In the genomic region with DNA sequence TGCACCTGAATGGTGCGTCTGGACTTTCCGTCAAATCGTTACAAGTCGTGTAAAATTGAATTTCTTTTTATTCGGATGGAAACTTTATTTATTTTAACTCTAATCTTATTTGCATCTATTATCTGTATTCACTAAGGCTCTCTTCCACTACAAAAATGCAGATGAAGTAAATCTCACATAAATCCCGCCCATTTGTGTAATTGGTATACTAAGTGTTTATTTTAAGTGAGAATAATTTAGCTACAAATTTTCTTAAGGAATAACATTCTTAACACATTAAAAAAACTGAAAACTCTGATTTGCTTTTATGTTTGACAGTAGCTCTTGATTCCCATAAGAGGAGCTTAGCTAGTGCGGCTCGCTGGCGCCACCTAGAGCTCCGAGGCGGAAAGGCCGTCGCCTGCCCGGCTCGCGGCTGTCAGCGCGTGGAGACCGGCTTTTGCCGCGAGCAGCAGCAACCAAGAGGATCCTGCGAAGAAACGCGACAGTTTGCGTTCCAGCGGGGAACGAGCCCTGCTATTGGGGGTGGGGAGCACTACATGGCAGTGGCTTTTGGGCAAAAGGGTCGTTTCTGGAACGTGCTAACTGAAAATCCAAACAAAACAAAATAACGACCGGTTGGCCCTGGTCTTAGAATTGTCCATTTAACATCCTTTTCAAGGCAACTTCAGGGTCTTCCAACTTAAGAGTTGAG, we compare ENCODE assay signal across 1 cellular context.
TF ChIP-seq lines count a peak whose summit lies in the region.

No MANE protein-coding gene starts in this region.

TF ChIP-seq in HepG2, 621 proteins besides CTCF, POLR2A, EP300 and RAD21 (continued from another document and continues in another):
- TF ChIP-seq ZNF451 (CRISPR knock-in tag; IDR thresholded peaks at IDR 0.05) (no peak), FOXC1 (CRISPR knock-in tag; IDR thresholded peaks at IDR 0.05; ENCODE audit: borderline replicate concordance) (peak; percentile 61; the same call in 1 of the 2 replicates), NR3C1 (CRISPR knock-in tag; IDR thresholded peaks at IDR 0.05) (no peak), IRX3 (CRISPR knock-in tag; IDR thresholded peaks at IDR 0.05; ENCODE audit: borderline replicate concordance, low read depth) (no peak), SMAD9 (CRISPR knock-in tag; IDR thresholded peaks at IDR 0.05) (no peak), RORA (CRISPR knock-in tag; IDR thresholded peaks at IDR 0.05) (no peak), ZNF614 (CRISPR knock-in tag; IDR thresholded peaks at IDR 0.05; ENCODE audit: borderline replicate concordance) (peak; percentile 73; the same call in 1 of the 2 replicates), ZNF160 (CRISPR knock-in tag; IDR thresholded peaks at IDR 0.05) (no peak), NFRKB (IDR thresholded peaks at IDR 0.05) (no peak), HOXA3 (CRISPR knock-in tag; IDR thresholded peaks at IDR 0.05) (peak; percentile 43; the same call in 1 of the 2 replicates), ZNF496 (CRISPR knock-in tag; IDR thresholded peaks at IDR 0.05; ENCODE audit: insufficient replicate concordance) (no peak), MED1 (CRISPR knock-in tag; IDR thresholded peaks at IDR 0.05) (0 out of 2 replicates have a peak, but pooled peaks have one; percentile 40), ZNF781 (CRISPR knock-in tag; IDR thresholded peaks at IDR 0.05; ENCODE audit: borderline replicate concordance, not compliant biosample characterization) (peak; percentile 46), IRF2 (CRISPR knock-in tag; IDR thresholded peaks at IDR 0.05) (peak; percentile 70; the same call in 1 of the 2 replicates), HMG20B (CRISPR knock-in tag; conservative IDR thresholded peaks at IDR 0.05) (no peak), ERF (CRISPR knock-in tag; IDR thresholded peaks at IDR 0.05) (peak; percentile 71; the same call in 1 of the 2 replicates), EED (CRISPR knock-in tag; IDR thresholded peaks at IDR 0.05) (no peak), TEAD2 (CRISPR knock-in tag; IDR thresholded peaks at IDR 0.05) (no peak), ELF3 (CRISPR knock-in tag; IDR thresholded peaks at IDR 0.05) (peak; percentile 62; the same call in 1 of the 2 replicates), JDP2 (CRISPR knock-in tag; IDR thresholded peaks at IDR 0.05; ENCODE audit: borderline replicate concordance) (no peak), ZNF766 (CRISPR knock-in tag; IDR thresholded peaks at IDR 0.05; ENCODE audit: borderline replicate concordance) (no peak), SIX4 (CRISPR knock-in tag; IDR thresholded peaks at IDR 0.05) (no peak), JARID2 (CRISPR knock-in tag; IDR thresholded peaks at IDR 0.05; ENCODE audit: insufficient replicate concordance) (no peak), SYNCRIP (IDR thresholded peaks at IDR 0.05; ENCODE audit: insufficient read depth, low read depth, low read length) (no peak), SP5 (CRISPR knock-in tag; IDR thresholded peaks at IDR 0.05; ENCODE audit: borderline replicate concordance, low read depth) (no peak)
- TF ChIP-seq, protein P1, sequence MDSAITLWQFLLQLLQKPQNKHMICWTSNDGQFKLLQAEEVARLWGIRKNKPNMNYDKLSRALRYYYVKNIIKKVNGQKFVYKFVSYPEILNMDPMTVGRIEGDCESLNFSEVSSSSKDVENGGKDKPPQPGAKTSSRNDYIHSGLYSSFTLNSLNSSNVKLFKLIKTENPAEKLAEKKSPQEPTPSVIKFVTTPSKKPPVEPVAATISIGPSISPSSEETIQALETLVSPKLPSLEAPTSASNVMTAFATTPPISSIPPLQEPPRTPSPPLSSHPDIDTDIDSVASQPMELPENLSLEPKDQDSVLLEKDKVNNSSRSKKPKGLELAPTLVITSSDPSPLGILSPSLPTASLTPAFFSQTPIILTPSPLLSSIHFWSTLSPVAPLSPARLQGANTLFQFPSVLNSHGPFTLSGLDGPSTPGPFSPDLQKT (CRISPR knock-in tag; IDR thresholded peaks at IDR 0.05; ENCODE audit: borderline replicate concordance) = no peak
- TF ChIP-seq, protein P2, sequence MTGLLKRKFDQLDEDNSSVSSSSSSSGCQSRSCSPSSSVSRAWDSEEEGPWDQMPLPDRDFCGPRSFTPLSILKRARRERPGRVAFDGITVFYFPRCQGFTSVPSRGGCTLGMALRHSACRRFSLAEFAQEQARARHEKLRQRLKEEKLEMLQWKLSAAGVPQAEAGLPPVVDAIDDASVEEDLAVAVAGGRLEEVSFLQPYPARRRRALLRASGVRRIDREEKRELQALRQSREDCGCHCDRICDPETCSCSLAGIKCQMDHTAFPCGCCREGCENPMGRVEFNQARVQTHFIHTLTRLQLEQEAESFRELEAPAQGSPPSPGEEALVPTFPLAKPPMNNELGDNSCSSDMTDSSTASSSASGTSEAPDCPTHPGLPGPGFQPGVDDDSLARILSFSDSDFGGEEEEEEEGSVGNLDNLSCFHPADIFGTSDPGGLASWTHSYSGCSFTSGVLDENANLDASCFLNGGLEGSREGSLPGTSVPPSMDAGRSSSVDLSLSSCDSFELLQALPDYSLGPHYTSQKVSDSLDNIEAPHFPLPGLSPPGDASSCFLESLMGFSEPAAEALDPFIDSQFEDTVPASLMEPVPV (CRISPR knock-in tag; IDR thresholded peaks at IDR 0.05) = no peak
- TF ChIP-seq, protein P3, sequence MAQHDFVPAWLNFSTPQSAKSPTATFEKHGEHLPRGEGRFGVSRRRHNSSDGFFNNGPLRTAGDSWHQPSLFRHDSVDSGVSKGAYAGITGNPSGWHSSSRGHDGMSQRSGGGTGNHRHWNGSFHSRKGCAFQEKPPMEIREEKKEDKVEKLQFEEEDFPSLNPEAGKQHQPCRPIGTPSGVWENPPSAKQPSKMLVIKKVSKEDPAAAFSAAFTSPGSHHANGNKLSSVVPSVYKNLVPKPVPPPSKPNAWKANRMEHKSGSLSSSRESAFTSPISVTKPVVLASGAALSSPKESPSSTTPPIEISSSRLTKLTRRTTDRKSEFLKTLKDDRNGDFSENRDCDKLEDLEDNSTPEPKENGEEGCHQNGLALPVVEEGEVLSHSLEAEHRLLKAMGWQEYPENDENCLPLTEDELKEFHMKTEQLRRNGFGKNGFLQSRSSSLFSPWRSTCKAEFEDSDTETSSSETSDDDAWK (CRISPR knock-in tag; IDR thresholded peaks at IDR 0.05) = no peak
- TF ChIP-seq, protein P4, sequence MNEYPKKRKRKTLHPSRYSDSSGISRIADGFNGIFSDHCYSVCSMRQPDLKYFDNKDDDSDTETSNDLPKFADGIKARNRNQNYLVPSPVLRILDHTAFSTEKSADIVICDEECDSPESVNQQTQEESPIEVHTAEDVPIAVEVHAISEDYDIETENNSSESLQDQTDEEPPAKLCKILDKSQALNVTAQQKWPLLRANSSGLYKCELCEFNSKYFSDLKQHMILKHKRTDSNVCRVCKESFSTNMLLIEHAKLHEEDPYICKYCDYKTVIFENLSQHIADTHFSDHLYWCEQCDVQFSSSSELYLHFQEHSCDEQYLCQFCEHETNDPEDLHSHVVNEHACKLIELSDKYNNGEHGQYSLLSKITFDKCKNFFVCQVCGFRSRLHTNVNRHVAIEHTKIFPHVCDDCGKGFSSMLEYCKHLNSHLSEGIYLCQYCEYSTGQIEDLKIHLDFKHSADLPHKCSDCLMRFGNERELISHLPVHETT (CRISPR knock-in tag; conservative IDR thresholded peaks at IDR 0.05) = 0 out of 2 replicates have a peak, but pooled peaks have one; percentile 75
- TF ChIP-seq, protein P5, sequence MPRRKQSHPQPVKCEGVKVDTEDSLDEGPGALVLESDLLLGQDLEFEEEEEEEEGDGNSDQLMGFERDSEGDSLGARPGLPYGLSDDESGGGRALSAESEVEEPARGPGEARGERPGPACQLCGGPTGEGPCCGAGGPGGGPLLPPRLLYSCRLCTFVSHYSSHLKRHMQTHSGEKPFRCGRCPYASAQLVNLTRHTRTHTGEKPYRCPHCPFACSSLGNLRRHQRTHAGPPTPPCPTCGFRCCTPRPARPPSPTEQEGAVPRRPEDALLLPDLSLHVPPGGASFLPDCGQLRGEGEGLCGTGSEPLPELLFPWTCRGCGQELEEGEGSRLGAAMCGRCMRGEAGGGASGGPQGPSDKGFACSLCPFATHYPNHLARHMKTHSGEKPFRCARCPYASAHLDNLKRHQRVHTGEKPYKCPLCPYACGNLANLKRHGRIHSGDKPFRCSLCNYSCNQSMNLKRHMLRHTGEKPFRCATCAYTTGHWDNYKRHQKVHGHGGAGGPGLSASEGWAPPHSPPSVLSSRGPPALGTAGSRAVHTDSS (CRISPR knock-in tag; conservative IDR thresholded peaks at IDR 0.05) = 0 out of 2 replicates have a peak, but pooled peaks have one; percentile 51
- TF ChIP-seq, protein P6, sequence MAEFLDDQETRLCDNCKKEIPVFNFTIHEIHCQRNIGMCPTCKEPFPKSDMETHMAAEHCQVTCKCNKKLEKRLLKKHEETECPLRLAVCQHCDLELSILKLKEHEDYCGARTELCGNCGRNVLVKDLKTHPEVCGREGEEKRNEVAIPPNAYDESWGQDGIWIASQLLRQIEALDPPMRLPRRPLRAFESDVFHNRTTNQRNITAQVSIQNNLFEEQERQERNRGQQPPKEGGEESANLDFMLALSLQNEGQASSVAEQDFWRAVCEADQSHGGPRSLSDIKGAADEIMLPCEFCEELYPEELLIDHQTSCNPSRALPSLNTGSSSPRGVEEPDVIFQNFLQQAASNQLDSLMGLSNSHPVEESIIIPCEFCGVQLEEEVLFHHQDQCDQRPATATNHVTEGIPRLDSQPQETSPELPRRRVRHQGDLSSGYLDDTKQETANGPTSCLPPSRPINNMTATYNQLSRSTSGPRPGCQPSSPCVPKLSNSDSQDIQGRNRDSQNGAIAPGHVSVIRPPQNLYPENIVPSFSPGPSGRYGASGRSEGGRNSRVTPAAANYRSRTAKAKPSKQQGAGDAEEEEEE (CRISPR knock-in tag; IDR thresholded peaks at IDR 0.05; ENCODE audit: borderline replicate concordance) = no peak
- TF ChIP-seq, protein P7, sequence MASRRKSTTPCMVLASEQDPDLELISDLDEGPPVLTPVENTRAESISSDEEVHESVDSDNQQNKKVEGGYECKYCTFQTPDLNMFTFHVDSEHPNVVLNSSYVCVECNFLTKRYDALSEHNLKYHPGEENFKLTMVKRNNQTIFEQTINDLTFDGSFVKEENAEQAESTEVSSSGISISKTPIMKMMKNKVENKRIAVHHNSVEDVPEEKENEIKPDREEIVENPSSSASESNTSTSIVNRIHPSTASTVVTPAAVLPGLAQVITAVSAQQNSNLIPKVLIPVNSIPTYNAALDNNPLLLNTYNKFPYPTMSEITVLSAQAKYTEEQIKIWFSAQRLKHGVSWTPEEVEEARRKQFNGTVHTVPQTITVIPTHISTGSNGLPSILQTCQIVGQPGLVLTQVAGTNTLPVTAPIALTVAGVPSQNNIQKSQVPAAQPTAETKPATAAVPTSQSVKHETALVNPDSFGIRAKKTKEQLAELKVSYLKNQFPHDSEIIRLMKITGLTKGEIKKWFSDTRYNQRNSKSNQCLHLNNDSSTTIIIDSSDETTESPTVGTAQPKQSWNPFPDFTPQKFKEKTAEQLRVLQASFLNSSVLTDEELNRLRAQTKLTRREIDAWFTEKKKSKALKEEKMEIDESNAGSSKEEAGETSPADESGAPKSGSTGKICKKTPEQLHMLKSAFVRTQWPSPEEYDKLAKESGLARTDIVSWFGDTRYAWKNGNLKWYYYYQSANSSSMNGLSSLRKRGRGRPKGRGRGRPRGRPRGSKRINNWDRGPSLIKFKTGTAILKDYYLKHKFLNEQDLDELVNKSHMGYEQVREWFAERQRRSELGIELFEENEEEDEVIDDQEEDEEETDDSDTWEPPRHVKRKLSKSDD (CRISPR knock-in tag; IDR thresholded peaks at IDR 0.05; ENCODE audit: low read depth) = no peak
- TF ChIP-seq, protein P8, sequence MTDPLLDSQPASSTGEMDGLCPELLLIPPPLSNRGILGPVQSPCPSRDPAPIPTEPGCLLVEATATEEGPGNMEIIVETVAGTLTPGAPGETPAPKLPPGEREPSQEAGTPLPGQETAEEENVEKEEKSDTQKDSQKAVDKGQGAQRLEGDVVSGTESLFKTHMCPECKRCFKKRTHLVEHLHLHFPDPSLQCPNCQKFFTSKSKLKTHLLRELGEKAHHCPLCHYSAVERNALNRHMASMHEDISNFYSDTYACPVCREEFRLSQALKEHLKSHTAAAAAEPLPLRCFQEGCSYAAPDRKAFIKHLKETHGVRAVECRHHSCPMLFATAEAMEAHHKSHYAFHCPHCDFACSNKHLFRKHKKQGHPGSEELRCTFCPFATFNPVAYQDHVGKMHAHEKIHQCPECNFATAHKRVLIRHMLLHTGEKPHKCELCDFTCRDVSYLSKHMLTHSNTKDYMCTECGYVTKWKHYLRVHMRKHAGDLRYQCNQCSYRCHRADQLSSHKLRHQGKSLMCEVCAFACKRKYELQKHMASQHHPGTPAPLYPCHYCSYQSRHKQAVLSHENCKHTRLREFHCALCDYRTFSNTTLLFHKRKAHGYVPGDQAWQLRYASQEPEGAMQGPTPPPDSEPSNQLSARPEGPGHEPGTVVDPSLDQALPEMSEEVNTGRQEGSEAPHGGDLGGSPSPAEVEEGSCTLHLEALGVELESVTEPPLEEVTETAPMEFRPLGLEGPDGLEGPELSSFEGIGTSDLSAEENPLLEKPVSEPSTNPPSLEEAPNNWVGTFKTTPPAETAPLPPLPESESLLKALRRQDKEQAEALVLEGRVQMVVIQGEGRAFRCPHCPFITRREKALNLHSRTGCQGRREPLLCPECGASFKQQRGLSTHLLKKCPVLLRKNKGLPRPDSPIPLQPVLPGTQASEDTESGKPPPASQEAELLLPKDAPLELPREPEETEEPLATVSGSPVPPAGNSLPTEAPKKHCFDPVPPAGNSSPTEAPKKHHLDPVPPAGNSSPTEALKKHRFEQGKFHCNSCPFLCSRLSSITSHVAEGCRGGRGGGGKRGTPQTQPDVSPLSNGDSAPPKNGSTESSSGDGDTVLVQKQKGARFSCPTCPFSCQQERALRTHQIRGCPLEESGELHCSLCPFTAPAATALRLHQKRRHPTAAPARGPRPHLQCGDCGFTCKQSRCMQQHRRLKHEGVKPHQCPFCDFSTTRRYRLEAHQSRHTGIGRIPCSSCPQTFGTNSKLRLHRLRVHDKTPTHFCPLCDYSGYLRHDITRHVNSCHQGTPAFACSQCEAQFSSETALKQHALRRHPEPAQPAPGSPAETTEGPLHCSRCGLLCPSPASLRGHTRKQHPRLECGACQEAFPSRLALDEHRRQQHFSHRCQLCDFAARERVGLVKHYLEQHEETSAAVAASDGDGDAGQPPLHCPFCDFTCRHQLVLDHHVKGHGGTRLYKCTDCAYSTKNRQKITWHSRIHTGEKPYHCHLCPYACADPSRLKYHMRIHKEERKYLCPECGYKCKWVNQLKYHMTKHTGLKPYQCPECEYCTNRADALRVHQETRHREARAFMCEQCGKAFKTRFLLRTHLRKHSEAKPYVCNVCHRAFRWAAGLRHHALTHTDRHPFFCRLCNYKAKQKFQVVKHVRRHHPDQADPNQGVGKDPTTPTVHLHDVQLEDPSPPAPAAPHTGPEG (CRISPR knock-in tag; IDR thresholded peaks at IDR 0.05) = 0 out of 2 replicates have a peak, but pooled peaks have one; percentile 38
- TF ChIP-seq, protein P9, sequence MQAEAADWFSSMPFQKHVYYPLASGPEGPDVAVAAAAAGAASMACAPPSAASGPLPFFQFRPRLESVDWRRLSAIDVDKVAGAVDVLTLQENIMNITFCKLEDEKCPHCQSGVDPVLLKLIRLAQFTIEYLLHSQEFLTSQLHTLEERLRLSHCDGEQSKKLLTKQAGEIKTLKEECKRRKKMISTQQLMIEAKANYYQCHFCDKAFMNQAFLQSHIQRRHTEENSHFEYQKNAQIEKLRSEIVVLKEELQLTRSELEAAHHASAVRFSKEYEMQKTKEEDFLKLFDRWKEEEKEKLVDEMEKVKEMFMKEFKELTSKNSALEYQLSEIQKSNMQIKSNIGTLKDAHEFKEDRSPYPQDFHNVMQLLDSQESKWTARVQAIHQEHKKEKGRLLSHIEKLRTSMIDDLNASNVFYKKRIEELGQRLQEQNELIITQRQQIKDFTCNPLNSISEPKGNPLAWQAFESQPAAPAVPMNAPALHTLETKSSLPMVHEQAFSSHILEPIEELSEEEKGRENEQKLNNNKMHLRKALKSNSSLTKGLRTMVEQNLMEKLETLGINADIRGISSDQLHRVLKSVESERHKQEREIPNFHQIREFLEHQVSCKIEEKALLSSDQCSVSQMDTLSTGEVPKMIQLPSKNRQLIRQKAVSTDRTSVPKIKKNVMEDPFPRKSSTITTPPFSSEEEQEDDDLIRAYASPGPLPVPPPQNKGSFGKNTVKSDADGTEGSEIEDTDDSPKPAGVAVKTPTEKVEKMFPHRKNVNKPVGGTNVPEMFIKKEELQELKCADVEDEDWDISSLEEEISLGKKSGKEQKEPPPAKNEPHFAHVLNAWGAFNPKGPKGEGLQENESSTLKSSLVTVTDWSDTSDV (CRISPR knock-in tag; IDR thresholded peaks at IDR 0.05) = no peak
